In genomic region chr1:40034869-40035268, GRCh38 we compare ENCODE assay signal across 14 cellular contexts. TPM values are rescaled to one million over a fixed set of nuclear protein-coding genes. Genes with fewer than 3 reads are reported as not detected.
DNase-seq lines count a peak whose midpoint lies in the region; ATAC-seq and TF ChIP-seq lines count a peak whose summit lies in the region.
"Had no signal": no experiment of that assay in that cellular context is flagged by ENCODE, and none has a peak within 500 bp of the region (broad histone marks: within the 10 kb centered on the region; RNA-seq: fewer than 3 reads in every experiment).

No MANE protein-coding gene starts in this region.

- H3K4me3 ChIP-seq in neural progenitor cell: no peak overlapping the region
- H3K4me3 ChIP-seq: coronary artery, MG63, vagina had no signal

- no peak overlapping the region for H3K4me2 ChIP-seq in neural progenitor cell

- peaks cover 12% of the 10 kb centered on the region for H3F3A ChIP-seq in neural progenitor cell (ENCODE audit: low read depth)

- H3K4me3 Mint-ChIP-seq in activated T-cell treated with anti-CD3 and anti-CD28 coated beads, Interleukin-2, amount 50 U/mL, for 4 hours: peak overlapping the region; percentile 11
- H3K4me3 Mint-ChIP-seq in activated naive CD8-positive, alpha-beta T cell treated with anti-CD3 and anti-CD28 coated beads, Interleukin-2, amount 10 ng/mL, durations not matched to agents 7 days and 5 days: peak overlapping the region; percentile 46
- no peak overlapping the region for H3K4me3 Mint-ChIP-seq in stimulated activated effector memory CD8-positive, alpha-beta T cell treated with anti-CD3 and anti-CD28 coated beads, Interleukin-12 subunit alpha, Interleukin-12 subunit beta, amount 100 ng/mL, for 72 hours
- no peak overlapping the region for H3K4me3 Mint-ChIP-seq in neural progenitor cell
- H3K4me3 Mint-ChIP-seq: WTC11 had no signal

- H3K4me1 ChIP-seq in neural progenitor cell: no peaks in the 10 kb centered on the region

- POLR2A ChIA-PET in activated naive CD8-positive, alpha-beta T cell treated with anti-CD3 and anti-CD28 coated beads, Interleukin-2, amount 10 ng/mL, durations not matched to agents 7 days and 5 days (lab: Charles Lee): interaction anchor here (0.6 to 1.0 kb wide), 2 partner anchors 11 to 236 kb away, joined by 3 read pairs; no protein-coding TSS in a partner anchor

- H3K27ac Mint-ChIP-seq in activated naive CD8-positive, alpha-beta T cell treated with anti-CD3 and anti-CD28 coated beads, Interleukin-2, amount 10 ng/mL, durations not matched to agents 7 days and 5 days: peak overlapping the region; percentile 85
- peak overlapping the region; percentile 75 for H3K27ac Mint-ChIP-seq in stimulated activated effector memory CD8-positive, alpha-beta T cell treated with anti-CD3 and anti-CD28 coated beads, Interleukin-12 subunit alpha, Interleukin-12 subunit beta, amount 100 ng/mL, for 72 hours
- H3K27ac Mint-ChIP-seq in neural progenitor cell: no peak overlapping the region
- H3K27ac Mint-ChIP-seq: WTC11 had no signal

- H3K27ac ChIP-seq in KOPT-K1 (ENCODE audit: low read depth, low read length, poor library complexity, severe bottlenecking) (peak overlapping the region; percentile 68), neural progenitor cell (no peak overlapping the region)
- H3K27ac ChIP-seq: vagina had no signal

- H2AFZ ChIP-seq in neural progenitor cell (replicated peaks): no peak overlapping the region

- H3K9me3 Mint-ChIP-seq in activated T-cell treated with anti-CD3 and anti-CD28 coated beads, Interleukin-2, amount 50 U/mL, for 4 hours: no peaks in the 10 kb centered on the region
- H3K9me3 Mint-ChIP-seq in activated naive CD8-positive, alpha-beta T cell treated with anti-CD3 and anti-CD28 coated beads, Interleukin-2, amount 10 ng/mL, durations not matched to agents 7 days and 5 days: no peaks in the 10 kb centered on the region
- no peaks in the 10 kb centered on the region for H3K9me3 Mint-ChIP-seq in stimulated activated effector memory CD8-positive, alpha-beta T cell treated with anti-CD3 and anti-CD28 coated beads, Interleukin-12 subunit alpha, Interleukin-12 subunit beta, amount 100 ng/mL, for 72 hours
- H3K9me3 Mint-ChIP-seq in neural progenitor cell: no peaks in the 10 kb centered on the region
- H3K9me3 Mint-ChIP-seq: WTC11 had no signal

- no peaks in the 10 kb centered on the region for H3K36me3 Mint-ChIP-seq in activated T-cell treated with anti-CD3 and anti-CD28 coated beads, Interleukin-2, amount 50 U/mL, for 4 hours (ENCODE audit: insufficient read depth)
- H3K36me3 Mint-ChIP-seq in activated naive CD8-positive, alpha-beta T cell treated with anti-CD3 and anti-CD28 coated beads, Interleukin-2, amount 10 ng/mL, durations not matched to agents 7 days and 5 days: peaks cover 6% of the 10 kb centered on the region
- peaks cover 9% of the 10 kb centered on the region for H3K36me3 Mint-ChIP-seq in stimulated activated effector memory CD8-positive, alpha-beta T cell treated with anti-CD3 and anti-CD28 coated beads, Interleukin-12 subunit alpha, Interleukin-12 subunit beta, amount 100 ng/mL, for 72 hours
- H3K36me3 Mint-ChIP-seq in neural progenitor cell: no peaks in the 10 kb centered on the region
- H3K36me3 Mint-ChIP-seq: WTC11 had no signal

- TF ChIP-seq CTCF in neural progenitor cell (IDR thresholded peaks at IDR 0.05): no peak

- H3K4me1 Mint-ChIP-seq in activated T-cell treated with anti-CD3 and anti-CD28 coated beads, Interleukin-2, amount 50 U/mL, for 4 hours (ENCODE audit: low read depth): peaks cover 52% of the 10 kb centered on the region
- H3K4me1 Mint-ChIP-seq in activated naive CD8-positive, alpha-beta T cell treated with anti-CD3 and anti-CD28 coated beads, Interleukin-2, amount 10 ng/mL, durations not matched to agents 7 days and 5 days: peaks cover 48% of the 10 kb centered on the region
- peaks cover 42% of the 10 kb centered on the region for H3K4me1 Mint-ChIP-seq in stimulated activated effector memory CD8-positive, alpha-beta T cell treated with anti-CD3 and anti-CD28 coated beads, Interleukin-12 subunit alpha, Interleukin-12 subunit beta, amount 100 ng/mL, for 72 hours
- H3K4me1 Mint-ChIP-seq in neural progenitor cell: peaks cover 11% of the 10 kb centered on the region

- no peaks in the 10 kb centered on the region for H3K27me3 ChIP-seq in neural progenitor cell
- H3K27me3 ChIP-seq: MG63, vagina had no signal

- H3K9ac ChIP-seq in neural progenitor cell: no peak overlapping the region

- H3K9me3 ChIP-seq in KOPT-K1 (ENCODE audit: insufficient read depth, low read length, poor library complexity, severe bottlenecking) (no peaks in the 10 kb centered on the region), neural progenitor cell (ENCODE audit: low read depth) (no peaks in the 10 kb centered on the region)
- H3K9me3 ChIP-seq: MG63, vagina had no signal

- H4K20me1 ChIP-seq in neural progenitor cell (ENCODE audit: low read depth): no peaks in the 10 kb centered on the region

- no peaks in the 10 kb centered on the region for H3K79me2 ChIP-seq in neural progenitor cell (ENCODE audit: low read depth)

- DNase-seq in activated T-cell treated with anti-CD3 and anti-CD28 coated beads, Interleukin-2, amount 50 U/mL, for 4 hours: no peak
- no peak for DNase-seq in activated T-cell treated with anti-CD3 and anti-CD28 coated beads, Interleukin-2, amount 50 U/mL, for 1 hour
- DNase-seq in activated naive CD8-positive, alpha-beta T cell treated with anti-CD3 and anti-CD28 coated beads, Interleukin-2, amount 10 ng/mL, durations not matched to agents 7 days and 5 days: no peak
- no peak for DNase-seq in stimulated activated effector memory CD8-positive, alpha-beta T cell treated with anti-CD3 and anti-CD28 coated beads, Interleukin-12 subunit alpha, Interleukin-12 subunit beta, amount 100 ng/mL, for 72 hours (ENCODE audit: low spot score in 2 of 2)
- DNase-seq in AG08396 (ENCODE audit: low spot score): no peak
- no peak for DNase-seq in neural progenitor cell (ENCODE audit: low spot score)
- no peak for DNase-seq in HK-2 (ENCODE audit: unreplicated experiment)
- DNase-seq: MG63, NCI-H524, SHP77 had no signal

- H3K36me3 ChIP-seq in KOPT-K1 (ENCODE audit: insufficient read depth, low read length) (no peaks in the 10 kb centered on the region), neural progenitor cell (no peaks in the 10 kb centered on the region)
- H3K36me3 ChIP-seq: MG63, vagina had no signal

- ATAC-seq in activated T-cell treated with anti-CD3 and anti-CD28 coated beads, Interleukin-2, amount 50 U/mL, for 4 hours: no peak
- ATAC-seq in activated naive CD8-positive, alpha-beta T cell treated with anti-CD3 and anti-CD28 coated beads, Interleukin-2, amount 10 ng/mL, durations not matched to agents 7 days and 5 days (ENCODE audit: low read depth): no peak
- no peak for ATAC-seq in stimulated activated effector memory CD8-positive, alpha-beta T cell treated with anti-CD3 and anti-CD28 coated beads, Interleukin-12 subunit alpha, Interleukin-12 subunit beta, amount 100 ng/mL, for 72 hours
- ATAC-seq: WTC11 had no signal

- H3K27me3 Mint-ChIP-seq in activated T-cell treated with anti-CD3 and anti-CD28 coated beads, Interleukin-2, amount 50 U/mL, for 4 hours (ENCODE audit: low read depth): no peaks in the 10 kb centered on the region
- no peaks in the 10 kb centered on the region for H3K27me3 Mint-ChIP-seq in activated naive CD8-positive, alpha-beta T cell treated with anti-CD3 and anti-CD28 coated beads, Interleukin-2, amount 10 ng/mL, durations not matched to agents 7 days and 5 days
- H3K27me3 Mint-ChIP-seq in neural progenitor cell (ENCODE audit: insufficient read depth, low read depth): peaks cover 6% of the 10 kb centered on the region

RNA-seq across cellular contexts. Expression of gene CAP1, which starts 5.7 kb away (rescaled TPM):
- total RNA-seq in activated T-cell treated with anti-CD3 and anti-CD28 coated beads, Interleukin-2, amount 50 U/mL, for 4 hours: 100 to 1,000 TPM; 349 to 426 (median 389) TPM
- total RNA-seq in activated naive CD8-positive, alpha-beta T cell treated with anti-CD3 and anti-CD28 coated beads, Interleukin-2, amount 10 ng/mL, durations not matched to agents 7 days and 5 days: 100 to 1,000 TPM; 579 to 614 TPM
- 150 and 154 TPM in 2 replicates for total RNA-seq in neural progenitor cell (ENCODE audit: low replicate concordance)

Comparison
In these comparisons a context has a peak if more than half of its experiments do, and no peak if none do; other contexts are left out.
1. H3K4me3 Mint-ChIP-seq: peak in activated T-cell treated with anti-CD3 and anti-CD28 coated beads, Interleukin-2, amount 50 U/mL, for 4 hours (single experiment) and activated naive CD8-positive, alpha-beta T cell treated with anti-CD3 and anti-CD28 coated beads, Interleukin-2, amount 10 ng/mL, durations not matched to agents 7 days and 5 days (single experiment); none in stimulated activated effector memory CD8-positive, alpha-beta T cell treated with anti-CD3 and anti-CD28 coated beads, Interleukin-12 subunit alpha, Interleukin-12 subunit beta, amount 100 ng/mL, for 72 hours (single experiment) and neural progenitor cell (single experiment).